Comparison of ENCODE assay signal across 11 cellular contexts in genomic region chr20:58868795-58869194, GRCh38. TPM values are rescaled to one million over a fixed set of nuclear protein-coding genes. Genes with fewer than 3 reads are reported as not detected.
DNase-seq lines count a peak whose midpoint lies in the region; ATAC-seq and TF ChIP-seq lines count a peak whose summit lies in the region.
"Had no signal": no experiment of that assay in that cellular context is flagged by ENCODE, and none has a peak within 500 bp of the region (broad histone marks: within the 10 kb centered on the region; RNA-seq: fewer than 3 reads in every experiment).

No MANE protein-coding gene starts in this region.

- WGBS in psoas muscle, 3 donors, result 42 to 48% (median 45%) methylated on average over 14 of the region's 14 CpGs

- H3K27me3 ChIP-seq in psoas muscle (ENCODE audit: insufficient read depth in 3 of 3, low read length in 2 of 3), result no peaks in the 10 kb centered on the region
- H3K27me3 ChIP-seq: SJCRH30 had no signal

- peak; percentile 33 for TF ChIP-seq CTCF in psoas muscle (IDR thresholded peaks at IDR 0.05)

- H3K36me3 ChIP-seq in psoas muscle (ENCODE audit: insufficient read depth in 1 of 2, low read depth in 1 of 2), result no peaks in the 10 kb centered on the region
- H3K36me3 ChIP-seq: SJCRH30 had no signal

- no peaks in the 10 kb centered on the region for H3K4me1 ChIP-seq in psoas muscle

- H3K27ac ChIP-seq in psoas muscle, result no peak overlapping the region
- H3K27ac ChIP-seq: SJCRH30, skin epidermis had no signal

- DNase-seq in NCI-H146 (lab: John Stamatoyannopoulos, UW), result peak; percentile 33
- no peak for DNase-seq in NCI-H146 treated with DMSO at 0.1 percent for 48 hours (lab: John Stamatoyannopoulos, UW; ENCODE audit: unreplicated experiment)
- DNase-seq in NCI-H82 (lab: John Stamatoyannopoulos, UW), result peak; percentile 86
- DNase-seq in ecto neural progenitor cell (ENCODE audit: low spot score), result peak; percentile 70
- DNase-seq in psoas muscle, result peak in 1 of 2 donors; percentile 47
- DNase-seq in HuH-7.5 (ENCODE audit: low spot score), result no peak
- no peak for DNase-seq in activated CD4-positive, alpha-beta T cell treated with anti-CD3 and anti-CD28 coated beads for 1 hour
- DNase-seq in NOMO-1 treated with DMSO at 0.1 percent for 48 hours (lab: John Stamatoyannopoulos, UW; ENCODE audit: unreplicated experiment), result no peak
- DNase-seq: cortex of kidney, SJCRH30 had no signal

- peak in 1 of 4 donors; percentile 63 for ATAC-seq in psoas muscle

- H3K9me3 ChIP-seq in psoas muscle, result no peaks in the 10 kb centered on the region
- H3K9me3 ChIP-seq: SJCRH30 had no signal

- no peak overlapping the region for H3K4me3 ChIP-seq in psoas muscle
- H3K4me3 ChIP-seq: SJCRH30, skin epidermis had no signal

- intact Hi-C loops in psoas muscle (cut with DNase I), result loop anchor here (5.0 to 10.0 kb wide), 2 partner anchors 536 to 629 kb away; no protein-coding TSS in a partner anchor

RNA-seq across cellular contexts. Expression of gene GNAS, which starts 16.3 kb away (rescaled TPM):
- 1,000 to 10,000 TPM; 1,018 to 1,905 (median 1,319) TPM for total RNA-seq in psoas muscle
- polyA plus RNA-seq in psoas muscle, result 1,000 to 10,000 TPM in 2 of 3 donors, 100 to 1,000 TPM in 1; 700 to 1,469 (median 1,394) TPM

RNA-seq across cellular contexts. Expression of gene GNAS-AS1, which starts 18.1 kb away (rescaled TPM):
- 1 to 10 TPM in 1 of 4 donors, under 1 TPM in 2, not detected in 1; 0.26 to 1.0 (median 0.65) TPM for total RNA-seq in psoas muscle
- polyA plus RNA-seq in psoas muscle, result under 1 TPM; 0.03 to 0.53 (median 0.13) TPM
- total RNA-seq: SJCRH30 had no signal

Comparison
In these comparisons a context has a peak if more than half of its experiments do, and no peak if none do; other contexts are left out.
1. DNase-seq: peak in NCI-H146 (single experiment), NCI-H82 (single experiment) and ecto neural progenitor cell (single experiment); none in NCI-H146 treated with DMSO at 0.1 percent for 48 hours (single experiment), HuH-7.5 (single experiment), activated CD4-positive, alpha-beta T cell treated with anti-CD3 and anti-CD28 coated beads for 1 hour (single experiment) and NOMO-1 treated with DMSO at 0.1 percent for 48 hours (single experiment).